10 cellular contexts compared by ENCODE assay signal in the genomic region with DNA sequence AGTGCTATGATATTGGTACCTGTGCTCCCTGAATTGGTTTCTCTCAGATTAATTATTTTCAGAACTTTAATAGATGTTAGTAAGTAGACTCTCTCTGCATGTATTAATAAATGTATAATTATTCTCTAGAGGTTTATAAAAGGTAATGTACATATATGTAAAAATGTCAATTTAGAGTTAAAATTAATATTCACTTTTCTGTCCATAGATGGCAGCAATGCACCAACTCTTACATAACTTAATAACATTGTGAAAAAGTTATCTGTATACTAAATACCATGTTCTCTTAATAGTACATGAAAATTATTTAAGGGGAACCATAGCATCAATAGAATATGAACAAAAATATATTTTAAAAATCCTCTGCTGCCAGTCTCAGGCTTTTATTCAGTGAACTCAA.
DNase-seq lines count a peak whose midpoint lies in the region; ATAC-seq, FAIRE-seq and TF ChIP-seq lines count a peak whose summit lies in the region.
"Had no signal": no experiment of that assay in that cellular context is flagged by ENCODE, and none has a peak within 500 bp of the region (broad histone marks: within the 10 kb centered on the region; RNA-seq: fewer than 3 reads in every experiment).

No MANE protein-coding gene starts in this region.

- H3K27ac ChIP-seq in liver (ENCODE audit: low read depth in 1 of 2, low read length in 2 of 2) = no peak overlapping the region
- H3K27ac ChIP-seq: SJCRH30 had no signal

- no peak overlapping the region for H3K4me3 ChIP-seq in liver (ENCODE audit: low read depth in 1 of 3, low read length in 3 of 3)
- H3K4me3 ChIP-seq: SJCRH30 had no signal

- no peaks in the 10 kb centered on the region for H3K27me3 ChIP-seq in liver (ENCODE audit: control insufficient read depth in 4 of 4, insufficient read depth in 4 of 4, low read length in 3 of 4)
- H3K27me3 ChIP-seq: SJCRH30 had no signal

- FAIRE-seq in G401.6 (lab: Jason Lieb, UNC) = peak; percentile 93
- no peak for FAIRE-seq in HTR-8/SVneo (lab: Jason Lieb, UNC)
- no peak for FAIRE-seq in GM19239 (lab: Jason Lieb, UNC)

- H3K9ac ChIP-seq in liver (ENCODE audit: low read depth in 1 of 2, low read length in 2 of 2) = no peak overlapping the region

- ATAC-seq in HG02798 (IDR thresholded peaks at IDR 0.05; ENCODE audit: poor library complexity, unreplicated experiment) = peak; percentile 43
- no peak for ATAC-seq in GM18861 (IDR thresholded peaks at IDR 0.05; ENCODE audit: unreplicated experiment)

- no peaks in the 10 kb centered on the region for H3K4me1 ChIP-seq in liver (ENCODE audit: control insufficient read depth in 4 of 4, insufficient read depth in 4 of 4, low read length in 3 of 4)
- H3K4me1 ChIP-seq: SJCRH30 had no signal

- no peaks in the 10 kb centered on the region for H3K9me3 ChIP-seq in liver (ENCODE audit: control insufficient read depth in 4 of 4, low read length in 3 of 4)
- H3K9me3 ChIP-seq: SJCRH30 had no signal

- peak; percentile 64 to 66 for TF ChIP-seq RAD21 in liver (IDR thresholded peaks at IDR 0.05)

- no peaks in the 10 kb centered on the region for H3K36me3 ChIP-seq in liver (ENCODE audit: control insufficient read depth in 4 of 4, insufficient read depth in 3 of 4, low read depth in 1 of 4, low read length in 3 of 4)
- H3K36me3 ChIP-seq: SJCRH30 had no signal

- TF ChIP-seq CTCF in liver (IDR thresholded peaks at IDR 0.05; ENCODE audit: low read depth, low read length, missing input control) = peak; percentile 28

- DNase-seq in SW480 (ENCODE audit: low spot score) (peak; percentile 25), HTR-8/SVneo (ENCODE audit: insufficient read length, low spot score) (no peak), GM19239 (ENCODE audit: insufficient read length, low spot score) (no peak)
- no peak for DNase-seq in activated naive CD4-positive, alpha-beta T cell (lab: John Stamatoyannopoulos, UW)
- DNase-seq: H7 had no signal

TF ChIP-seq in liver, 16 proteins besides CTCF, POLR2A, EP300 and RAD21:
- TF ChIP-seq, protein P1, sequence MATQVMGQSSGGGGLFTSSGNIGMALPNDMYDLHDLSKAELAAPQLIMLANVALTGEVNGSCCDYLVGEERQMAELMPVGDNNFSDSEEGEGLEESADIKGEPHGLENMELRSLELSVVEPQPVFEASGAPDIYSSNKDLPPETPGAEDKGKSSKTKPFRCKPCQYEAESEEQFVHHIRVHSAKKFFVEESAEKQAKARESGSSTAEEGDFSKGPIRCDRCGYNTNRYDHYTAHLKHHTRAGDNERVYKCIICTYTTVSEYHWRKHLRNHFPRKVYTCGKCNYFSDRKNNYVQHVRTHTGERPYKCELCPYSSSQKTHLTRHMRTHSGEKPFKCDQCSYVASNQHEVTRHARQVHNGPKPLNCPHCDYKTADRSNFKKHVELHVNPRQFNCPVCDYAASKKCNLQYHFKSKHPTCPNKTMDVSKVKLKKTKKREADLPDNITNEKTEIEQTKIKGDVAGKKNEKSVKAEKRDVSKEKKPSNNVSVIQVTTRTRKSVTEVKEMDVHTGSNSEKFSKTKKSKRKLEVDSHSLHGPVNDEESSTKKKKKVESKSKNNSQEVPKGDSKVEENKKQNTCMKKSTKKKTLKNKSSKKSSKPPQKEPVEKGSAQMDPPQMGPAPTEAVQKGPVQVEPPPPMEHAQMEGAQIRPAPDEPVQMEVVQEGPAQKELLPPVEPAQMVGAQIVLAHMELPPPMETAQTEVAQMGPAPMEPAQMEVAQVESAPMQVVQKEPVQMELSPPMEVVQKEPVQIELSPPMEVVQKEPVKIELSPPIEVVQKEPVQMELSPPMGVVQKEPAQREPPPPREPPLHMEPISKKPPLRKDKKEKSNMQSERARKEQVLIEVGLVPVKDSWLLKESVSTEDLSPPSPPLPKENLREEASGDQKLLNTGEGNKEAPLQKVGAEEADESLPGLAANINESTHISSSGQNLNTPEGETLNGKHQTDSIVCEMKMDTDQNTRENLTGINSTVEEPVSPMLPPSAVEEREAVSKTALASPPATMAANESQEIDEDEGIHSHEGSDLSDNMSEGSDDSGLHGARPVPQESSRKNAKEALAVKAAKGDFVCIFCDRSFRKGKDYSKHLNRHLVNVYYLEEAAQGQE (IDR thresholded peaks at IDR 0.05) = no peak
- TF ChIP-seq GABPA (IDR thresholded peaks at IDR 0.05 in 1 of 2, conservative IDR thresholded peaks at IDR 0.05 in 1 of 2) (no peak), YY1 (IDR thresholded peaks at IDR 0.05) (no peak), SP1 (IDR thresholded peaks at IDR 0.05) (no peak), NR2F2 (IDR thresholded peaks at IDR 0.05) (no peak), HNF4A (conservative IDR thresholded peaks at IDR 0.05) (no peak), EGR1 (IDR thresholded peaks at IDR 0.05; ENCODE audit: low read depth in 2 of 2) (no peak), RXRA (IDR thresholded peaks at IDR 0.05) (no peak), FOXA2 (IDR thresholded peaks at IDR 0.05) (no peak)
- TF ChIP-seq, protein P2, sequence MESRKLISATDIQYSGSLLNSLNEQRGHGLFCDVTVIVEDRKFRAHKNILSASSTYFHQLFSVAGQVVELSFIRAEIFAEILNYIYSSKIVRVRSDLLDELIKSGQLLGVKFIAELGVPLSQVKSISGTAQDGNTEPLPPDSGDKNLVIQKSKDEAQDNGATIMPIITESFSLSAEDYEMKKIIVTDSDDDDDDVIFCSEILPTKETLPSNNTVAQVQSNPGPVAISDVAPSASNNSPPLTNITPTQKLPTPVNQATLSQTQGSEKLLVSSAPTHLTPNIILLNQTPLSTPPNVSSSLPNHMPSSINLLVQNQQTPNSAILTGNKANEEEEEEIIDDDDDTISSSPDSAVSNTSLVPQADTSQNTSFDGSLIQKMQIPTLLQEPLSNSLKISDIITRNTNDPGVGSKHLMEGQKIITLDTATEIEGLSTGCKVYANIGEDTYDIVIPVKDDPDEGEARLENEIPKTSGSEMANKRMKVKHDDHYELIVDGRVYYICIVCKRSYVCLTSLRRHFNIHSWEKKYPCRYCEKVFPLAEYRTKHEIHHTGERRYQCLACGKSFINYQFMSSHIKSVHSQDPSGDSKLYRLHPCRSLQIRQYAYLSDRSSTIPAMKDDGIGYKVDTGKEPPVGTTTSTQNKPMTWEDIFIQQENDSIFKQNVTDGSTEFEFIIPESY (IDR thresholded peaks at IDR 0.05) = no peak
